Comparison of ENCODE assay signal across 10 cellular contexts in genomic region chr9:112831281-112831851, GRCh38. TPM values are rescaled to one million over a fixed set of nuclear protein-coding genes. Genes with fewer than 3 reads are reported as not detected.
A peak's percentile ranks its signal among the peaks of the same experiment; 100 is the strongest.
DNase-seq lines count a peak whose midpoint lies in the region; ATAC-seq, FAIRE-seq and TF ChIP-seq lines count a peak whose summit lies in the region.
"Had no signal": no experiment of that assay in that cellular context is flagged by ENCODE, and none has a peak within 500 bp of the region (broad histone marks: within the 10 kb centered on the region; RNA-seq: fewer than 3 reads in every experiment).

No MANE protein-coding gene starts in this region.

- H3K36me3 ChIP-seq in esophagus (ENCODE audit: control insufficient read depth in 2 of 2, insufficient read depth in 2 of 2, low read length in 1 of 2): peaks cover 0 to 4% of the 10 kb centered on the region in 2 donors
- H3K36me3 ChIP-seq in pancreas: no peaks in the 10 kb centered on the region

- no peak overlapping the region for H3K4me3 Mint-ChIP-seq in activated naive CD8-positive, alpha-beta T cell treated with anti-CD3 and anti-CD28 coated beads for 36 hours
- H3K4me3 Mint-ChIP-seq in activated T-cell treated with anti-CD3 and anti-CD28 coated beads, Interleukin-2, amount 50 U/mL, for 72 hours: no peak overlapping the region

- FAIRE-seq in pancreas (lab: Jason Lieb, UNC): no peak

- peak in 3 of 4 donors; percentile 81 to 82 (median 81) for ATAC-seq in pancreas
- ATAC-seq in activated T-cell treated with anti-CD3 and anti-CD28 coated beads, Interleukin-2, amount 50 U/mL, for 72 hours (replicated peaks in 1 of 2): no peak

- H3K27ac ChIP-seq in esophagus (ENCODE audit: low read depth in 2 of 2, low read length in 1 of 2): peak overlapping the region; percentile 57 to 71
- peak overlapping the region in 2 of 4 donors; percentile 38 to 48 for H3K27ac ChIP-seq in pancreas
- H3K27ac ChIP-seq: PC-9 had no signal

- H3K9me3 Mint-ChIP-seq in activated naive CD8-positive, alpha-beta T cell treated with anti-CD3 and anti-CD28 coated beads for 36 hours: no peaks in the 10 kb centered on the region
- H3K9me3 Mint-ChIP-seq in activated T-cell treated with anti-CD3 and anti-CD28 coated beads, Interleukin-2, amount 50 U/mL, for 72 hours: no peaks in the 10 kb centered on the region

- peaks cover 2% of the 10 kb centered on the region for H3K36me3 Mint-ChIP-seq in activated naive CD8-positive, alpha-beta T cell treated with anti-CD3 and anti-CD28 coated beads for 36 hours
- no peaks in the 10 kb centered on the region for H3K36me3 Mint-ChIP-seq in activated T-cell treated with anti-CD3 and anti-CD28 coated beads, Interleukin-2, amount 50 U/mL, for 72 hours (ENCODE audit: insufficient read depth in 2 of 2)

- no peaks in the 10 kb centered on the region for H3K27me3 Mint-ChIP-seq in activated naive CD8-positive, alpha-beta T cell treated with anti-CD3 and anti-CD28 coated beads for 36 hours
- no peaks in the 10 kb centered on the region for H3K27me3 Mint-ChIP-seq in activated T-cell treated with anti-CD3 and anti-CD28 coated beads, Interleukin-2, amount 50 U/mL, for 72 hours (ENCODE audit: low read depth)

- H3K4me1 Mint-ChIP-seq in activated naive CD8-positive, alpha-beta T cell treated with anti-CD3 and anti-CD28 coated beads for 36 hours: peaks cover 4% of the 10 kb centered on the region
- H3K4me1 Mint-ChIP-seq in activated T-cell treated with anti-CD3 and anti-CD28 coated beads, Interleukin-2, amount 50 U/mL, for 72 hours (ENCODE audit: low read depth): no peaks in the 10 kb centered on the region

- no peak for TF ChIP-seq CTCF in pancreas (IDR thresholded peaks at IDR 0.05)

- 66 to 71% methylated on average over 5 of the region's 5 CpGs for WGBS in esophagus, 2 donors
- 58 to 63% methylated on average over 5 of the region's 5 CpGs for WGBS in pancreas, 2 donors

- no peak overlapping the region for H3K27ac Mint-ChIP-seq in activated naive CD8-positive, alpha-beta T cell treated with anti-CD3 and anti-CD28 coated beads for 36 hours
- H3K27ac Mint-ChIP-seq in activated T-cell treated with anti-CD3 and anti-CD28 coated beads, Interleukin-2, amount 50 U/mL, for 72 hours: no peak overlapping the region

- H3K4me1 ChIP-seq in esophagus (ENCODE audit: control insufficient read depth in 2 of 2, insufficient read depth in 2 of 2, low read length in 1 of 2) (peaks cover 0 to 4% of the 10 kb centered on the region in 2 donors), pancreas (peaks cover 0 to 6% (median 2%) of the 10 kb centered on the region in 3 donors)

- H3K27me3 ChIP-seq in esophagus (ENCODE audit: control insufficient read depth in 1 of 2, insufficient read depth in 2 of 2, low read length in 2 of 2) (no peaks in the 10 kb centered on the region), pancreas (no peaks in the 10 kb centered on the region)

- intact Hi-C loops in pancreas (cut with DNase I): no loop called here

- DNase-seq in DMS153 (lab: John Stamatoyannopoulos, UW) (peak; percentile 72), NCI-H2196 treated with DMSO at 0.1 percent for 48 hours (lab: John Stamatoyannopoulos, UW; ENCODE audit: unreplicated experiment) (peak; percentile 66), pancreas (no peak), T-helper 9 cell (no peak), SK-N-DZ (ENCODE audit: low spot score) (no peak)
- DNase-seq in activated naive CD8-positive, alpha-beta T cell treated with anti-CD3 and anti-CD28 coated beads for 36 hours: no peak
- DNase-seq in activated T-cell treated with anti-CD3 and anti-CD28 coated beads, Interleukin-2, amount 50 U/mL, for 72 hours: no peak
- DNase-seq: erythroblast had no signal

- H3K4me3 ChIP-seq in esophagus (ENCODE audit: low read depth in 1 of 2, low read length in 2 of 2) (no peak overlapping the region), pancreas (no peak overlapping the region)
- H3K4me3 ChIP-seq: PC-9 had no signal

- H3K9me3 ChIP-seq in esophagus (ENCODE audit: control insufficient read depth in 2 of 2, insufficient read depth in 1 of 2, low read depth in 1 of 2, low read length in 1 of 2) (no peaks in the 10 kb centered on the region), pancreas (no peaks in the 10 kb centered on the region)

RNA-seq across cellular contexts. Expression of gene SLC46A2, which starts 59.3 kb away (rescaled TPM):
- polyA plus RNA-seq in esophagus (1 to 10 TPM; 1.0 to 1.6 TPM), pancreas (not detected)
- under 1 TPM in 2 of 6 donors, not detected in 4; 0.18 to 0.37 TPM for total RNA-seq in pancreas
- total RNA-seq in activated naive CD8-positive, alpha-beta T cell treated with anti-CD3 and anti-CD28 coated beads for 36 hours: not detected
- polyA plus RNA-seq in SK-N-DZ (2014; cell fraction: cytosol; rRNA removed): not detected in 2 replicates
- polyA plus RNA-seq in SK-N-DZ (2014; cell fraction: nucleus; rRNA removed): not detected in 2 replicates
- total RNA-seq in activated T-cell treated with anti-CD3 and anti-CD28 coated beads, Interleukin-2, amount 50 U/mL, for 72 hours: not detected
- total RNA-seq: PC-9 had no signal

Comparison
In these comparisons a context has a peak if more than half of its experiments do, and no peak if none do; other contexts are left out.
1. DNase-seq: peak in DMS153 (single experiment) and NCI-H2196 treated with DMSO at 0.1 percent for 48 hours (single experiment); none in pancreas (0 of 6), activated naive CD8-positive, alpha-beta T cell treated with anti-CD3 and anti-CD28 coated beads for 36 hours (single experiment), T-helper 9 cell (single experiment), SK-N-DZ (single experiment) and activated T-cell treated with anti-CD3 and anti-CD28 coated beads, Interleukin-2, amount 50 U/mL, for 72 hours (0 of 2).
2. ATAC-seq: peak in pancreas (3 of 4); none in activated T-cell treated with anti-CD3 and anti-CD28 coated beads, Interleukin-2, amount 50 U/mL, for 72 hours (0 of 2).